ENCODE assay signal across 9 cellular contexts in the genomic region with DNA sequence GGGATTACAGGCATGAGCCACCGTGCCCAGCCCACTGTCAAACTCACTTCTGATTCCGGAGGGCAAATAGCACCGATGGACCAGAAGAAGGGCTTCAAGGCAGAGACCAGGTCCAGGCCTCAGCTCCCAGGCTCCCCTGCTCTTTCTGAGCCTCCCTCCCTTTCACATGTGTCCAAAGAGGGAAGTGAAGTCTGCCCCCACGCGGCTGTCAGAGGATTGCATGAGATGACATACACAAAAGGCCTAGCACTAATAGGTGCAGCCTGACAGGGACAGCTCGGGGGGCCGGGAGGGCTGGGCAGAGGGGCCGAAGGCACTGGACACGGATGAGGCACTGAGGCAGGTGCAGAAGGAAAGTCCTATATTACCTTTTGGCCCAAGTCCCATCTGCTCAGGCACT. TPM values are rescaled to one million over a fixed set of nuclear protein-coding genes. Genes with fewer than 3 reads are reported as not detected.
A peak's percentile ranks its signal among the peaks of the same experiment; 100 is the strongest.
DNase-seq lines count a peak whose midpoint lies in the region; ATAC-seq and TF ChIP-seq lines count a peak whose summit lies in the region.
"Had no signal": no experiment of that assay in that cellular context is flagged by ENCODE, and none has a peak within 500 bp of the region (broad histone marks: within the 10 kb centered on the region; RNA-seq: fewer than 3 reads in every experiment).

No MANE protein-coding gene starts in this region.

- H3K79me2 ChIP-seq in GM23248 (ENCODE audit: insufficient read depth), result no peaks in the 10 kb centered on the region

- no peaks in the 10 kb centered on the region for H3K36me3 Mint-ChIP-seq in glutamatergic neuron (ENCODE audit: unreplicated experiment)

- H3K4me3 ChIP-seq in GM23248, result no peak overlapping the region
- no peak overlapping the region for H3K4me3 ChIP-seq in SJSA1

- WGBS in GM23248 (ENCODE audit: low coverage in 1 of 2, low lambda C conversion rate in 2 of 2, missing lambda C conversion rate in 2 of 2), 2 experiments, result 62 to 63% methylated on average over 9 of the region's 9 CpGs

- peaks cover 5% of the 10 kb centered on the region for H3K27me3 Mint-ChIP-seq in glutamatergic neuron (ENCODE audit: unreplicated experiment)

- in situ Hi-C loops in GM23248 (cut with MboI), result no loop called here

- TF ChIP-seq CTCF in C4-2B (conservative IDR thresholded peaks at IDR 0.05), result peak; percentile 76
- TF ChIP-seq CTCF in glutamatergic neuron (IDR thresholded peaks at IDR 0.05; ENCODE audit: partially characterized antibody, unreplicated experiment), result peak; percentile 53

- H3F3A ChIP-seq in GM23248 (ENCODE audit: insufficient read depth), result no peaks in the 10 kb centered on the region

- H3K27ac Mint-ChIP-seq in glutamatergic neuron (ENCODE audit: unreplicated experiment), result no peak overlapping the region

- DNase-seq in GM23248 (peak; percentile 17), SJSA1 (ENCODE audit: low read depth in 1 of 2, low spot score in 2 of 2) (peak; percentile 16 to 59), glutamatergic neuron (peak; percentile 75)
- no peak for DNase-seq in NK-92 treated with Interleukin-12 subunit alpha and Interleukin-12 subunit beta, amount 100 ng/mL, for 24 hours (lab: John Stamatoyannopoulos, UW)

- H3K4me2 ChIP-seq in GM23248 (ENCODE audit: unreplicated experiment), result no peak overlapping the region

- peaks cover 3% of the 10 kb centered on the region for H3K4me1 Mint-ChIP-seq in glutamatergic neuron (ENCODE audit: low read depth, unreplicated experiment)

- H3K4me1 ChIP-seq in GM23248 (ENCODE audit: insufficient read depth) (no peaks in the 10 kb centered on the region), SJSA1 (replicated peaks) (no peaks in the 10 kb centered on the region)

- H3K9ac ChIP-seq in GM23248, result no peak overlapping the region

- H3K4me3 Mint-ChIP-seq in glutamatergic neuron (ENCODE audit: unreplicated experiment), result no peak overlapping the region

- H2AFZ ChIP-seq in GM23248, result no peak overlapping the region

- H3K27ac ChIP-seq in C4-2B (no peak overlapping the region), GM23248 (no peak overlapping the region), SJSA1 (no peak overlapping the region)
- H3K27ac ChIP-seq: epithelial cell of prostate had no signal

- H3K27me3 ChIP-seq in GM23248 (replicated peaks; ENCODE audit: insufficient read depth), result peaks cover 3% of the 10 kb centered on the region; the same call in 1 of the 2 replicates
- H3K27me3 ChIP-seq in SJSA1 (replicated peaks), result no peaks in the 10 kb centered on the region

- no peaks in the 10 kb centered on the region for H3K9me2 ChIP-seq in GM23248 (ENCODE audit: insufficient read depth)

- no peak for ATAC-seq in GM19395 (IDR thresholded peaks at IDR 0.05; ENCODE audit: unreplicated experiment)
- ATAC-seq in GM19328 (IDR thresholded peaks at IDR 0.05; ENCODE audit: unreplicated experiment), result no peak
- no peak for ATAC-seq in HG03342 (IDR thresholded peaks at IDR 0.05; ENCODE audit: unreplicated experiment)

- H3K9me3 ChIP-seq in GM23248 (ENCODE audit: low read depth), result no peaks in the 10 kb centered on the region
- no peaks in the 10 kb centered on the region for H3K9me3 ChIP-seq in SJSA1 (replicated peaks)

- H3K9me3 Mint-ChIP-seq in glutamatergic neuron (ENCODE audit: unreplicated experiment), result peaks cover 5% of the 10 kb centered on the region

- no peaks in the 10 kb centered on the region for H4K20me1 ChIP-seq in GM23248 (ENCODE audit: insufficient read depth)

- H3K36me3 ChIP-seq in GM23248 (ENCODE audit: low read depth), result no peaks in the 10 kb centered on the region
- no peaks in the 10 kb centered on the region for H3K36me3 ChIP-seq in SJSA1

RNA-seq across cellular contexts. Expression of gene FBP1, which starts 16.1 kb away (rescaled TPM):
- total RNA-seq in GM23248 (2014; rRNA removed; shearing (Covaris generic)), result not detected in 2 replicates
- not detected in 2 replicates for polyA plus RNA-seq in GM23248 (2016; fragmentation: Nextera tagmentation; extraction: Ambion mirVana)
- total RNA-seq in SJSA1 (2014; rRNA removed; shearing (Covaris generic)), result not detected in 2 replicates
- not detected for total RNA-seq in glutamatergic neuron (ENCODE audit: unreplicated experiment)

RNA-seq across cellular contexts. Expression of gene FBP2, which starts 29.6 kb away (rescaled TPM):
- total RNA-seq in GM23248 (2014; rRNA removed; shearing (Covaris generic)), result not detected in 2 replicates
- polyA plus RNA-seq in GM23248 (2016; fragmentation: Nextera tagmentation; extraction: Ambion mirVana), result not detected in 2 replicates
- total RNA-seq in SJSA1 (2014; rRNA removed; shearing (Covaris generic)), result not detected in 2 replicates
- not detected for total RNA-seq in glutamatergic neuron (ENCODE audit: unreplicated experiment)
